In the genomic region with DNA sequence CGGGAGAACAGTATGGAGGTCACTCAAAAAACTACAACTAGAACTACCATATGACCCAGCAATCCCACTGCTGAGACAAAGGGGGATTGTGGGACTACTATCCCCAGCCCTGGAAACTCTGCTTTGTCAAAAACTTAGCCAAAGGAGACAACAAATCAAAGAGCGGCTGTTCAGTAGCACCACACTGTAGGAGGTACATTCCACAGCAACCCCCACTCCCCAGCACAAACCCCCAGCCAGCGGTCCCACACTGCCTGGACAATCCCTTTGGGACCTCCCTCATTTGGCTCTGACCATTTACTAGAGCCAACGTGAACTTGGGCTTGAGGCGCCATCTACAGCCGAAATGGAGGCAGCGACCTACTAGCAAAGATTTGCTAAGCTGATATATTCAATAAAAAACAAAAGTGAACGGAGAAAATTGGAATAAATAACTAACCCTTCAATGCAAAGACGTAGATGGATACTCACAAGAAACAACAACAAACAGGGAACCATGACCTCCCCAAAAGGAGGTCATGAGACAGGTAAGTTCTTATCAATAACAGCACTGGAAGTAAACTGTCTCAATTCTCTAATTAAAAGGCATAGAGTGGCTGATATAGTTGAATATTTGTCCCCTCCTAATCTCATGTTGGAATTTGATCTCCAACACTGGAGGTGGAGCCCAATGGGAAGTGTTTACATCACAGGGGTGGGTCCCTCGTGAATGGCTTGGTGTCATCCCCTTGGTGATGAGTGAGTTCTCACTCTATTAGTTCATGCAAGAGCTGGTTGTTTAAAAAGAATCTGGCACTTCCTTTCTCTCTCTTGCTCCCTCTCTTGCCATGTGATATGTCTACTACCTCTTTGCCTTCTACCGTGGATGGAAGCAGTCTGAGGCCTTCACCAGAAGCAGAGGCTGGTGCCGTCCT, we compare ENCODE assay signal across 8 cellular contexts.
DNase-seq lines count a peak whose midpoint lies in the region; ATAC-seq, FAIRE-seq and TF ChIP-seq lines count a peak whose summit lies in the region.

No MANE protein-coding gene starts in this region.

- H3K27me3 Mint-ChIP-seq in glutamatergic neuron (ENCODE audit: unreplicated experiment): no peaks in the 10 kb centered on the region

- no peaks in the 10 kb centered on the region for H3K36me3 ChIP-seq in small intestine (ENCODE audit: control insufficient read depth in 2 of 2, insufficient read depth in 2 of 2, low read length in 2 of 2)

- no peak overlapping the region for H3K4me3 Mint-ChIP-seq in glutamatergic neuron (ENCODE audit: unreplicated experiment)

- no peaks in the 10 kb centered on the region for H3K4me1 ChIP-seq in small intestine (ENCODE audit: control insufficient read depth in 2 of 2, insufficient read depth in 1 of 2, low read depth in 1 of 2, low read length in 1 of 2)

- no peaks in the 10 kb centered on the region for H3K27me3 ChIP-seq in small intestine (ENCODE audit: control insufficient read depth in 2 of 2, insufficient read depth in 2 of 2, low read length in 2 of 2)

- peaks cover 2% of the 10 kb centered on the region for H3K4me1 Mint-ChIP-seq in glutamatergic neuron (ENCODE audit: low read depth, unreplicated experiment)

- no peak overlapping the region for H3K27ac ChIP-seq in small intestine (ENCODE audit: low read depth in 1 of 2, low read length in 1 of 2)

- peak; percentile 63 for TF ChIP-seq CTCF in GM12872 (IDR thresholded peaks at IDR 0.05; ENCODE audit: insufficient read depth, low read depth, low read length)
- peak; percentile 58 for TF ChIP-seq CTCF in glutamatergic neuron (IDR thresholded peaks at IDR 0.05; ENCODE audit: partially characterized antibody, unreplicated experiment)

- WGBS in small intestine, 3 donors: 16 to 23% (median 21%) methylated on average over 12 of the region's 12 CpGs

- no peak overlapping the region for H3K27ac Mint-ChIP-seq in glutamatergic neuron (ENCODE audit: unreplicated experiment)

- FAIRE-seq in TTC549 (lab: Jason Lieb, UNC): peak; percentile 48
- FAIRE-seq in small intestine (lab: Jason Lieb, UNC): no peak

- H3K4me3 ChIP-seq in small intestine (ENCODE audit: low read depth in 1 of 2, low read length in 2 of 2): no peak overlapping the region

- H3K9me3 ChIP-seq in small intestine (ENCODE audit: control insufficient read depth, low read depth): no peaks in the 10 kb centered on the region

- no peaks in the 10 kb centered on the region for H3K9me3 Mint-ChIP-seq in glutamatergic neuron (ENCODE audit: unreplicated experiment)

- H3K36me3 Mint-ChIP-seq in glutamatergic neuron (ENCODE audit: unreplicated experiment): no peaks in the 10 kb centered on the region

- ATAC-seq in HG03095 (IDR thresholded peaks at IDR 0.05; ENCODE audit: unreplicated experiment): no peak
- no peak for ATAC-seq in GM21367 (IDR thresholded peaks at IDR 0.05; ENCODE audit: unreplicated experiment)

- DNase-seq in AG20443 (ENCODE audit: low spot score) (peak; percentile 81), NCI-H1092 (lab: John Stamatoyannopoulos, UW) (peak; percentile 16), glutamatergic neuron (peak; percentile 76), small intestine (peak; percentile 43)

Comparison
In these comparisons a context has a peak if more than half of its experiments do, and no peak if none do; other contexts are left out.
1. DNase-seq: peak in every context shown above with its lines; median percentile 81 in AG20443; 76 in glutamatergic neuron; 43 in small intestine; 16 in NCI-H1092.